Comparison of ENCODE assay signal across 1 cellular context in genomic region chr3:124579641-124580040, GRCh38.
TF ChIP-seq lines count a peak whose summit lies in the region.

No MANE protein-coding gene starts in this region.

TF ChIP-seq in K562, 482 proteins besides CTCF, POLR2A, EP300 and RAD21 (continued from another document and continues in another):
- TF ChIP-seq ELK1 (CRISPR knock-in tag; IDR thresholded peaks at IDR 0.05) (no peak), PRMT5 (CRISPR knock-in tag; IDR thresholded peaks at IDR 0.05) (no peak), MECOM (CRISPR knock-in tag; IDR thresholded peaks at IDR 0.05) (no peak), HMGN3 (IDR thresholded peaks at IDR 0.05; ENCODE audit: borderline replicate concordance, extremely low read depth, insufficient read length, low read depth, low read length) (no peak), ZNF717 (CRISPR knock-in tag; IDR thresholded peaks at IDR 0.05) (no peak), HDAC1 (IDR thresholded peaks at IDR 0.05) (0 out of 4 replicates have a peak, but pooled peaks of 1 of the 2 experiments have one; percentile 22), CHD4 (IDR thresholded peaks at IDR 0.05; ENCODE audit: insufficient read depth, insufficient replicate concordance, low read depth, low read length, poor library complexity, severe bottlenecking) (no peak), ZNF24 (IDR thresholded peaks at IDR 0.05) (no peak), ZHX1 (conservative IDR thresholded peaks at IDR 0.05; ENCODE audit: low read length) (no peak), ZC3H8 (IDR thresholded peaks at IDR 0.05) (no peak), ZNF76 (CRISPR knock-in tag; IDR thresholded peaks at IDR 0.05; ENCODE audit: borderline replicate concordance) (no peak), SNIP1 (IDR thresholded peaks at IDR 0.05; ENCODE audit: low read depth) (no peak), FOXJ3 (CRISPR knock-in tag; IDR thresholded peaks at IDR 0.05) (no peak), YY1 (IDR thresholded peaks at IDR 0.05; ENCODE audit: borderline replicate concordance in 1 of 3, control insufficient read depth in 1 of 3, extremely low read depth in 1 of 3, insufficient read depth in 3 of 3, insufficient read length in 1 of 3, insufficient replicate concordance in 2 of 3, low read depth in 1 of 3, low read length in 2 of 3) (peak in 1 of 3 experiments; percentile 36), CBFB (CRISPR knock-in tag; IDR thresholded peaks at IDR 0.05) (no peak), PHF20 (IDR thresholded peaks at IDR 0.05; ENCODE audit: partially characterized antibody) (no peak), HOXB6 (CRISPR knock-in tag; IDR thresholded peaks at IDR 0.05; ENCODE audit: borderline replicate concordance) (no peak), GTF2B (IDR thresholded peaks at IDR 0.05; ENCODE audit: extremely low read depth, insufficient read length) (no peak), ZNF124 (CRISPR knock-in tag; IDR thresholded peaks at IDR 0.05) (no peak), NEUROD1 (IDR thresholded peaks at IDR 0.05; ENCODE audit: borderline replicate concordance, low read depth, low read length, partially characterized antibody) (no peak), RUNX1 (IDR thresholded peaks at IDR 0.05; ENCODE audit: low read depth) (no peak), TAF15 (IDR thresholded peaks at IDR 0.05; ENCODE audit: low read depth, low read length) (no peak), JUND (IDR thresholded peaks at IDR 0.05; ENCODE audit: borderline replicate concordance, low read depth, low read length) (no peak; the same call in 1 of the 2 replicates), JUND (tag; IDR thresholded peaks at IDR 0.05; ENCODE audit: borderline replicate concordance, low read depth, low read length) (0 out of 3 replicates have a peak, but pooled peaks have one; percentile 15), ZNF695 (CRISPR knock-in tag; IDR thresholded peaks at IDR 0.05) (no peak), SIX5 (IDR thresholded peaks at IDR 0.05; ENCODE audit: borderline replicate concordance in 1 of 2, insufficient read depth in 1 of 2, low read depth in 1 of 2, low read length in 2 of 2) (no peak), E2F8 (IDR thresholded peaks at IDR 0.05; ENCODE audit: low read depth, partially characterized antibody) (no peak), SMARCA5 (IDR thresholded peaks at IDR 0.05) (no peak), NR0B1 (IDR thresholded peaks at IDR 0.05; ENCODE audit: partially characterized antibody) (no peak), ZKSCAN8 (CRISPR knock-in tag; IDR thresholded peaks at IDR 0.05) (no peak), SAP30 (IDR thresholded peaks at IDR 0.05; ENCODE audit: borderline replicate concordance, insufficient read depth, low read depth, low read length, poor library complexity, severe bottlenecking) (no peak), NCOA6 (IDR thresholded peaks at IDR 0.05) (no peak), SAFB2 (IDR thresholded peaks at IDR 0.05; ENCODE audit: borderline replicate concordance, low read depth, low read length, severe bottlenecking) (no peak), KHSRP (IDR thresholded peaks at IDR 0.05) (no peak), ZNF395 (CRISPR knock-in tag; IDR thresholded peaks at IDR 0.05) (no peak), GABPB1 (CRISPR knock-in tag; IDR thresholded peaks at IDR 0.05) (no peak), TSC22D4 (tag; IDR thresholded peaks at IDR 0.05) (no peak), AFF1 (IDR thresholded peaks at IDR 0.05; ENCODE audit: low read depth in 1 of 2, partially characterized antibody in 2 of 2) (no peak), ATF7 (IDR thresholded peaks at IDR 0.05) (0 out of 2 replicates have a peak, but pooled peaks have one; percentile 23), MED1 (CRISPR knock-in tag; IDR thresholded peaks at IDR 0.05; ENCODE audit: borderline replicate concordance) (no peak), RBM22 (IDR thresholded peaks at IDR 0.05; ENCODE audit: low read depth, low read length, poor library complexity, severe bottlenecking) (no peak), RBM17 (IDR thresholded peaks at IDR 0.05; ENCODE audit: borderline replicate concordance, low read depth, low read length) (no peak), EZH2 (IDR thresholded peaks at IDR 0.05; ENCODE audit: borderline replicate concordance, low read depth, low read length) (no peak), ASH1L (IDR thresholded peaks at IDR 0.05; ENCODE audit: borderline replicate concordance, low read depth, partially characterized antibody) (no peak), EGR1 (conservative IDR thresholded peaks at IDR 0.05) (no peak), ZFX (CRISPR knock-in tag; IDR thresholded peaks at IDR 0.05) (no peak), CGGBP1 (CRISPR knock-in tag; IDR thresholded peaks at IDR 0.05) (no peak), ETS1 (conservative IDR thresholded peaks at IDR 0.05; ENCODE audit: control insufficient read depth, low read depth, low read length) (no peak), TBL1XR1 (IDR thresholded peaks at IDR 0.05; ENCODE audit: low read length in 2 of 2) (no peak), ZNF707 (CRISPR knock-in tag; conservative IDR thresholded peaks at IDR 0.05) (no peak)
